Comparison of ENCODE assay signal across 10 cellular contexts in the genomic region with DNA sequence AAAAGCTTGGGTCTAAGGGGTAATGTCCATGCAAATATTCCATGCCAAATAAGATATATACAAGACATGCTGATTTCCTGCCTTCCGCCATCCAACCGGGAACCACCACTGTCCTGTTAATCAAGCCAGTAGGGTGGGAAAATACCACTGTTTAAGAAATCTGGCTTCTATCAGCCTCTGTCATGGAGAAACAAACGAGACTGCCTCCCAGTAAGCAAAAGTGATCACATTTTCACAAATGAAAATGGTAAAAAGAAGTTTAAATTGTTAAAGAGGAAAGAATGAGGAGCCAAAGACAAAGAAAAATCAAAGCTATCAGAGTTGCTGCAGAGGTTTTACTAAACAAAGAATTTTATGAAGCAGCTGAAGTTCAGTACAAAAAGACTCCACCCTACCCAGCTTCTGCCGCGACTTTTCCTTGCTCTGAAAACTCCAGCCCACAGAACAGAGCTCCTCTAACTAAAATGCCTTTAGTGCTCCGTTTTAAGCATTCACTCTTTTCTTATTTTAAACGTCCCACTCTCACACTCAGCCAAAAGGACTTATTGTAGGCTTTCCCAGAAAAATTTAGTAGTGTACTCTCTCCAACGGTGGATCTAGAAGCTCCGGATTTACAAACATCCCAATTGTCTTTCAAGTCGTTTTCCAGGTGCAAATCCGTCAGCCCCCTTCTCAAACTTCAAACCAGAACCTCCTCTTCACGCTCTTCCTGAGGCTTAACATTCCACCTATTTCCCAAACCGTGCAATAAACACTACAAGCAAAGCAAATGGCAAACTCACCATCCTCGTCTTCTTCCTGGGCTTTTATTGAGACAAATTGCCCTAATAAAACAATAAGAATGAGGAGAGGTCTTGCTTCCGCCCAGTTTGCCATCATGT. TPM values are rescaled to one million over a fixed set of nuclear protein-coding genes. Genes with fewer than 3 reads are reported as not detected.
DNase-seq lines count a peak whose midpoint lies in the region; ATAC-seq, FAIRE-seq and TF ChIP-seq lines count a peak whose summit lies in the region.
"Had no signal": no experiment of that assay in that cellular context is flagged by ENCODE, and none has a peak within 500 bp of the region (broad histone marks: within the 10 kb centered on the region; RNA-seq: fewer than 3 reads in every experiment).

No MANE protein-coding gene starts in this region.

- intact Hi-C loops in HepG2 (cut with micrococcal nuclease; ENCODE audit: unreplicated experiment), result no loop called here
- intact Hi-C loops in OCI-LY7 (cut with micrococcal nuclease; ENCODE audit: unreplicated experiment), result no loop called here

- H3K27me3 ChIP-seq in liver (ENCODE audit: control insufficient read depth in 4 of 4, insufficient read depth in 4 of 4, low read length in 3 of 4) (no peaks in the 10 kb centered on the region), HepG2 (ENCODE audit: control insufficient read depth in 1 of 2, insufficient read depth in 2 of 2, low read length in 2 of 2) (no peaks in the 10 kb centered on the region), esophagus (ENCODE audit: control insufficient read depth in 1 of 2, insufficient read depth in 2 of 2, low read length in 2 of 2) (no peaks in the 10 kb centered on the region), mucosa of stomach (ENCODE audit: control insufficient read depth, insufficient read depth, low read length) (peaks cover 9% of the 10 kb centered on the region)

- DNase-seq in HepG2 (ENCODE audit: low spot score) (no peak), NCI-H446 (lab: John Stamatoyannopoulos, UW) (no peak), OCI-LY7 (ENCODE audit: low spot score) (no peak), NCI-H2081 (lab: John Stamatoyannopoulos, UW) (no peak)
- DNase-seq: DND-41; stimulated activated CD8-positive, alpha-beta memory T cell treated with anti-CD3 and anti-CD28 coated beads, Interleukin-4, amount 100 ng/mL, for 48 hours had no signal

- no peaks in the 10 kb centered on the region for H3K9me2 ChIP-seq in OCI-LY7 (ENCODE audit: insufficient read depth, low read length)

- H3K36me3 ChIP-seq in liver (ENCODE audit: control insufficient read depth in 4 of 4, insufficient read depth in 3 of 4, low read depth in 1 of 4, low read length in 3 of 4) (no peaks in the 10 kb centered on the region), HepG2 (replicated peaks in 1 of 2; ENCODE audit: control insufficient read depth in 1 of 2, insufficient read depth in 2 of 2, low read length in 2 of 2) (no peaks in the 10 kb centered on the region), esophagus (ENCODE audit: control insufficient read depth in 2 of 2, insufficient read depth in 2 of 2, low read length in 1 of 2) (no peaks in the 10 kb centered on the region), mucosa of stomach (ENCODE audit: control insufficient read depth, insufficient read depth, low read length) (no peaks in the 10 kb centered on the region), OCI-LY7 (ENCODE audit: insufficient read depth, low read length) (no peaks in the 10 kb centered on the region)

- ATAC-seq in HepG2, result no peak
- ATAC-seq in esophagus mucosa, result no peak

- peak overlapping the region; percentile 45 to 77 for H3K9ac ChIP-seq in liver (ENCODE audit: low read depth in 1 of 2, low read length in 2 of 2)
- no peak overlapping the region for H3K9ac ChIP-seq in HepG2 (ENCODE audit: insufficient read depth, low read depth, low read length)
- peak overlapping the region; percentile 63 for H3K9ac ChIP-seq in mucosa of stomach (ENCODE audit: low read length)

- WGBS in liver, result 3% methylated on average over 15 of the region's 15 CpGs
- WGBS in HepG2 (ENCODE audit: low lambda C conversion rate), result 7% methylated on average over 15 of the region's 15 CpGs
- 4 to 8% methylated on average over 15 of the region's 15 CpGs for WGBS in esophagus, 2 donors

- no peak for FAIRE-seq in HepG2 (lab: Jason Lieb, UNC)

- peaks cover 0 to 17% (median 9%) of the 10 kb centered on the region in 4 donors for H3K4me1 ChIP-seq in liver (ENCODE audit: control insufficient read depth in 4 of 4, insufficient read depth in 4 of 4, low read length in 3 of 4)
- peaks cover 12% of the 10 kb centered on the region for H3K4me1 ChIP-seq in HepG2 (ENCODE audit: insufficient read depth, low read length)
- H3K4me1 ChIP-seq in esophagus (ENCODE audit: control insufficient read depth in 2 of 2, insufficient read depth in 2 of 2, low read length in 1 of 2), result no peaks in the 10 kb centered on the region
- no peaks in the 10 kb centered on the region for H3K4me1 ChIP-seq in mucosa of stomach (ENCODE audit: control insufficient read depth, insufficient read depth, low read length)
- H3K4me1 ChIP-seq in OCI-LY7 (ENCODE audit: insufficient read depth, low read length, poor library complexity, severe bottlenecking), result no peaks in the 10 kb centered on the region

- POLR2A ChIA-PET in HepG2 (lab: Yijun Ruan, JAX), result no interaction called here
- POLR2A ChIA-PET in OCI-LY7 (lab: Charles Lee), result interaction anchor here (0.6 to 1.7 kb wide), 6 partner anchors 12 to 1360 kb away, joined by 3 to 4 read pairs (median 4); no protein-coding TSS in a partner anchor

- H4K20me1 ChIP-seq in HepG2 (ENCODE audit: insufficient read depth, low read length) (no peaks in the 10 kb centered on the region), OCI-LY7 (ENCODE audit: insufficient read depth, low read length) (no peaks in the 10 kb centered on the region)

- no TSS peak for BruUV-seq in HepG2 (replicated peaks; lab: Mats Ljungman, UMichigan)
- BruUV-seq in OCI-LY7 (replicated peaks; lab: Mats Ljungman, UMichigan), result no TSS peak

- TF ChIP-seq EP300 in HepG2 (IDR thresholded peaks at IDR 0.05; ENCODE audit: low read depth in 2 of 2, low read length in 2 of 2), result no peak
- TF ChIP-seq EP300 in HepG2 (CRISPR knock-in tag; IDR thresholded peaks at IDR 0.05; ENCODE audit: borderline replicate concordance), result no peak

- TF ChIP-seq RAD21 in liver (IDR thresholded peaks at IDR 0.05) (peak in 1 of 2 donors; percentile 17), HepG2 (CRISPR knock-in tag; IDR thresholded peaks at IDR 0.05) (no peak)

- H3K27ac ChIP-seq in liver (ENCODE audit: low read depth in 1 of 2, low read length in 2 of 2) (peak overlapping the region; percentile 21 to 48), HepG2 (ENCODE audit: extremely low read length, insufficient read depth, low read length) (no peak overlapping the region), esophagus (ENCODE audit: low read depth in 2 of 2, low read length in 1 of 2) (peak overlapping the region; percentile 49 to 56), OCI-LY7 (ENCODE audit: low read depth, low read length, poor library complexity, severe bottlenecking) (no peak overlapping the region)

- in situ Hi-C loops in HepG2 (cut with HindIII; ENCODE audit: extremely low pct_ligation_motif_present, low pct_unique_long_range_greater_than_20kb), result no loop called here

- H3K4me3 ChIP-seq in liver (ENCODE audit: low read depth in 1 of 3, low read length in 3 of 3), result peak overlapping the region; percentile 52 to 73 (median 60)
- H3K4me3 ChIP-seq in HepG2 (replicated peaks in 1 of 3; ENCODE audit: insufficient read depth in 1 of 3, low read depth in 2 of 3, low read length in 3 of 3), result no peak overlapping the region
- H3K4me3 ChIP-seq in esophagus (ENCODE audit: low read depth in 1 of 2, low read length in 2 of 2), result peak overlapping the region; percentile 19 to 62
- peak overlapping the region; percentile 18 for H3K4me3 ChIP-seq in mucosa of stomach (ENCODE audit: low read length)
- H3K4me3 ChIP-seq in OCI-LY7 (ENCODE audit: low read depth, low read length, poor library complexity, severe bottlenecking), result no peak overlapping the region

- no peak overlapping the region for H2AFZ ChIP-seq in HepG2 (ENCODE audit: low read length)
- no peak overlapping the region for H2AFZ ChIP-seq in OCI-LY7 (ENCODE audit: low read length)

- H3K4me2 ChIP-seq in HepG2 (ENCODE audit: low read depth, low read length) (no peak overlapping the region), OCI-LY7 (ENCODE audit: low read length) (no peak overlapping the region)

- no peak for TF ChIP-seq CTCF in liver (IDR thresholded peaks at IDR 0.05; ENCODE audit: low read depth, low read length, missing input control)
- TF ChIP-seq CTCF in HepG2 (CRISPR knock-in tag; IDR thresholded peaks at IDR 0.05), result no peak
- TF ChIP-seq CTCF in OCI-LY7 (conservative IDR thresholded peaks at IDR 0.05; ENCODE audit: low read length), result no peak

- H3K79me2 ChIP-seq in HepG2 (ENCODE audit: insufficient read depth, low read length) (no peaks in the 10 kb centered on the region), OCI-LY7 (ENCODE audit: insufficient read depth, low read depth, low read length) (no peaks in the 10 kb centered on the region)

- CTCF ChIA-PET in HepG2 (lab: Yijun Ruan, JAX; ENCODE audit: low intra/inter-chr PET ratio, low total read pairs), result no interaction called here
- CTCF ChIA-PET in OCI-LY7 (lab: Charles Lee; ENCODE audit: unreplicated experiment), result no interaction called here

- no peak for TF ChIP-seq POLR2A in HepG2 (IDR thresholded peaks at IDR 0.05; ENCODE audit: insufficient read depth in 1 of 2, low read depth in 2 of 2, low read length in 2 of 2)

- H3K9me3 ChIP-seq in liver (ENCODE audit: control insufficient read depth in 4 of 4, low read length in 3 of 4) (no peaks in the 10 kb centered on the region), HepG2 (ENCODE audit: low read length) (no peaks in the 10 kb centered on the region), esophagus (ENCODE audit: control insufficient read depth in 2 of 2, insufficient read depth in 1 of 2, low read depth in 1 of 2, low read length in 1 of 2) (no peaks in the 10 kb centered on the region), mucosa of stomach (ENCODE audit: control insufficient read depth, low read length) (no peaks in the 10 kb centered on the region), OCI-LY7 (ENCODE audit: low read length) (no peaks in the 10 kb centered on the region)

RNA-seq across cellular contexts. Expression of a gene that starts 0.6 kb away (rescaled TPM):
- total RNA-seq in liver (10 to 100 TPM; 11.6 to 83.5 TPM), HepG2 (2016; rRNA removed; fragmentation: Illumina TruSeq; extraction: Trizol) (1.5 and 1.6 TPM in 2 replicates), esophagus mucosa (6.3 TPM), OCI-LY7 (2022) (0.39 and 0.61 TPM in 2 replicates)
- polyA plus RNA-seq in liver (1 to 10 TPM; 3.2 to 6.5 TPM), HepG2 (2011; rRNA removed) (0.83 and 0.90 TPM in 2 replicates), esophagus (1 to 10 TPM; 5.5 to 6.7 TPM)
- total RNA-seq in HepG2 (2016; cell fraction: cytosol; rRNA removed; fragmentation: Illumina TruSeq; extraction: Trizol; ENCODE audit: low read depth), result 0.10 and 0.26 TPM in 2 replicates
- 1.3 and 1.7 TPM in 2 replicates for total RNA-seq in HepG2 (2016; cell fraction: insoluble cytoplasmic fraction; rRNA removed; fragmentation: Illumina TruSeq; extraction: Trizol)
- 0.38 and 0.43 TPM in 2 replicates for total RNA-seq in HepG2 (2016; cell fraction: membrane; rRNA removed; fragmentation: Illumina TruSeq; extraction: Trizol)
- total RNA-seq in HepG2 (2016; cell fraction: nucleus; rRNA removed; fragmentation: Illumina TruSeq; extraction: Trizol), result 1.4 and 1.6 TPM in 2 replicates
- polyA plus RNA-seq in HepG2 (2011; cell fraction: cytosol; rRNA removed), result 0.23 and 0.27 TPM in 2 replicates
- polyA plus RNA-seq in HepG2 (2011; cell fraction: nucleus; rRNA removed), result 3.2 and 3.9 TPM in 2 replicates
- 0.32 TPM in 2 replicates for polyA plus RNA-seq in HepG2 (2012)
- polyA plus RNA-seq in HepG2 (2016; cell fraction: cytosol; fragmentation: Illumina TruSeq; extraction: Trizol; ENCODE audit: low read depth), result 0.07 and 0.10 TPM in 2 replicates
- polyA plus RNA-seq in HepG2 (2016; cell fraction: insoluble cytoplasmic fraction; fragmentation: Illumina TruSeq; extraction: Trizol; ENCODE audit: low read depth), result 1.1 and 1.4 TPM in 2 replicates
- polyA plus RNA-seq in HepG2 (2016; cell fraction: membrane; fragmentation: Illumina TruSeq; extraction: Trizol; ENCODE audit: low read depth), result 0.24 and 0.29 TPM in 2 replicates
- 1.9 and 2.6 TPM in 2 replicates for polyA plus RNA-seq in HepG2 (2016; cell fraction: nucleus; fragmentation: Illumina TruSeq; extraction: Trizol; ENCODE audit: insufficient read depth, low read depth)
- 0.80 and 3.3 TPM in 2 replicates for polyA minus RNA-seq in HepG2 (2011; rRNA and poly(A)+ RNA removed; ENCODE audit: low replicate concordance)
- 0.20 TPM in 1 of 2 replicates, not detected in the other for polyA minus RNA-seq in HepG2 (2011; cell fraction: cytosol; rRNA and poly(A)+ RNA removed)
- 0.75 and 1.4 TPM in 2 replicates for polyA minus RNA-seq in HepG2 (2011; cell fraction: nucleus; rRNA and poly(A)+ RNA removed)
- 0.21 and 0.50 TPM in 2 replicates for total RNA-seq in OCI-LY7 (2014; rRNA removed; shearing (Covaris generic))

Comparison
In these comparisons a context has a peak if more than half of its experiments do, and no peak if none do; other contexts are left out.
1. H3K27ac ChIP-seq: peak in liver (2 of 2) and esophagus (2 of 2); none in HepG2 (single experiment) and OCI-LY7 (single experiment).
2. H3K4me3 ChIP-seq: peak in liver (3 of 3), esophagus (2 of 2) and mucosa of stomach (single experiment); none in HepG2 (0 of 3) and OCI-LY7 (single experiment).